13 cellular contexts compared by ENCODE assay signal in the genomic region with DNA sequence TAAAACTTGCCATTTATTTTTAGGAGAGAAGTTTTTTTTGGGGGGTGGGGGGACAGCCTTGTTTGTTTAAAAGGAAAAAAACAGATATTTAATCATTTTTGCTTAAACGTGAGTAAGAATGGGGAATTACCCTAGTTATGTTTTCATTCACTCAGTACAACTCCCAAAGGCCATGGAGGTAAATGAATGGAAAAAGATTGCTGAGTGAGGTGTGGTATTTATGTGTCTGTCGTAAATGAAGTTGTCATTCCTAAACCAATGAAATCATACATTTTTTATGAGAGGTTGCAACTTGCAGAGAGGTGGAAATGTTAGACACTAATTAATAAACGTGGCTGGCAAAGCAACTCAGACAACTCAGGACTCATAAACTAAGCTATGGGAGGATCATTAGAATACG.
DNase-seq lines count a peak whose midpoint lies in the region; ATAC-seq, FAIRE-seq and TF ChIP-seq lines count a peak whose summit lies in the region.
"Had no signal": no experiment of that assay in that cellular context is flagged by ENCODE, and none has a peak within 500 bp of the region (broad histone marks: within the 10 kb centered on the region; RNA-seq: fewer than 3 reads in every experiment).

No MANE protein-coding gene starts in this region.

- no peaks in the 10 kb centered on the region for H3K27me3 ChIP-seq in neutrophil
- H3K27me3 ChIP-seq: transverse colon had no signal

- H3K4me3 Mint-ChIP-seq in activated CD4-positive, alpha-beta T cell treated with anti-CD3 and anti-CD28 coated beads, Interleukin-2, amount 10 ng/mL, durations not matched to agents 24 days and 14 days, result peak overlapping the region; percentile 78
- H3K4me3 Mint-ChIP-seq in activated B cell treated with CpG ODN at 0.5 μM for 24 hours, result no peak overlapping the region

- CTCF ChIA-PET in activated B cell treated with CpG ODN at 0.5 μM for 24 hours (lab: Charles Lee), result no interaction called here

- H3K27ac ChIP-seq in neutrophil, result peak overlapping the region; percentile 4
- H3K27ac ChIP-seq: skin epidermis, transverse colon, WERI-Rb-1 had no signal

- ATAC-seq in HG02763 (IDR thresholded peaks at IDR 0.05; ENCODE audit: unreplicated experiment) (peak; percentile 20), activated B cell treated with CpG ODN at 0.5 μM for 24 hours (ENCODE audit: low read depth) (peak; percentile 46)

- peaks cover 4% of the 10 kb centered on the region for H3K9me3 Mint-ChIP-seq in activated CD4-positive, alpha-beta T cell treated with anti-CD3 and anti-CD28 coated beads, Interleukin-2, amount 10 ng/mL, durations not matched to agents 24 days and 14 days
- no peaks in the 10 kb centered on the region for H3K9me3 Mint-ChIP-seq in activated B cell treated with CpG ODN at 0.5 μM for 24 hours

- peaks cover 2 to 20% of the 10 kb centered on the region in 2 experiments for H3K4me1 ChIP-seq in neutrophil (ENCODE audit: control insufficient read depth in 1 of 2, insufficient read depth in 1 of 2, low read depth in 1 of 2, low read length in 1 of 2)

- H3K9me3 ChIP-seq in neutrophil, result no peaks in the 10 kb centered on the region
- H3K9me3 ChIP-seq: transverse colon had no signal

- peaks cover 49% of the 10 kb centered on the region for H3K36me3 ChIP-seq in neutrophil
- H3K36me3 ChIP-seq: transverse colon, WERI-Rb-1 had no signal

- H3K27me3 Mint-ChIP-seq in activated CD4-positive, alpha-beta T cell treated with anti-CD3 and anti-CD28 coated beads, Interleukin-2, amount 10 ng/mL, durations not matched to agents 24 days and 14 days, result no peaks in the 10 kb centered on the region
- no peaks in the 10 kb centered on the region for H3K27me3 Mint-ChIP-seq in activated B cell treated with CpG ODN at 0.5 μM for 24 hours

- peaks cover 54% of the 10 kb centered on the region for H3K36me3 Mint-ChIP-seq in activated CD4-positive, alpha-beta T cell treated with anti-CD3 and anti-CD28 coated beads, Interleukin-2, amount 10 ng/mL, durations not matched to agents 24 days and 14 days (ENCODE audit: low read depth)
- peaks cover 59% of the 10 kb centered on the region for H3K36me3 Mint-ChIP-seq in activated B cell treated with CpG ODN at 0.5 μM for 24 hours (ENCODE audit: low read depth)

- H3K4me3 ChIP-seq in neutrophil (ENCODE audit: low read depth in 1 of 2, low read length in 1 of 2), result no peak overlapping the region
- H3K4me3 ChIP-seq: skin epidermis, transverse colon had no signal

- no peak for DNase-seq in activated CD4-positive, alpha-beta T cell treated with anti-CD3 and anti-CD28 coated beads, Interleukin-2, amount 10 ng/mL, durations not matched to agents 24 days and 14 days
- no peak for DNase-seq in activated CD4-positive, alpha-beta T cell treated with anti-CD3 and anti-CD28 coated beads, Interleukin-2, amount 50 U/mL, for 4 hours
- DNase-seq in activated B cell treated with CpG ODN at 0.5 μM for 24 hours (no peak), HPDE6-E6E7 (ENCODE audit: extremely low spot score) (no peak), epidermal melanocyte (ENCODE audit: insufficient read length, low spot score) (no peak), urothelium cell line (ENCODE audit: low spot score) (no peak)
- DNase-seq: H7, transverse colon, WERI-Rb-1 had no signal

- H3K4me1 Mint-ChIP-seq in activated CD4-positive, alpha-beta T cell treated with anti-CD3 and anti-CD28 coated beads, Interleukin-2, amount 10 ng/mL, durations not matched to agents 24 days and 14 days, result peaks cover 78% of the 10 kb centered on the region
- H3K4me1 Mint-ChIP-seq in activated B cell treated with CpG ODN at 0.5 μM for 24 hours, result peaks cover 70% of the 10 kb centered on the region

- POLR2A ChIA-PET in activated B cell treated with CpG ODN at 0.5 μM for 24 hours (lab: Charles Lee), result interaction anchor here (0.9 to 2.8 kb wide), 3 partner anchors 9 to 71 kb away, joined by 3 to 11 read pairs (median 7); no protein-coding TSS in a partner anchor

- intact Hi-C loops in activated CD4-positive, alpha-beta T cell treated with anti-CD3 and anti-CD28 coated beads, Interleukin-2, amount 10 ng/mL, durations not matched to agents 24 days and 14 days (cut with micrococcal nuclease), result loop anchor here (1.0 to 2.0 kb wide), 7 partner anchors 9 to 71 kb away; no protein-coding TSS in a partner anchor
- intact Hi-C loops in activated B cell treated with CpG ODN at 0.5 μM for 24 hours (cut with micrococcal nuclease), result no loop called here

- TF ChIP-seq CTCF in activated B cell treated with CpG ODN at 0.5 μM for 24 hours (IDR thresholded peaks at IDR 0.05) (no peak), neutrophil (IDR thresholded peaks at IDR 0.05) (no peak)

- FAIRE-seq in urothelium cell line (lab: Jason Lieb, UNC), result no peak
- FAIRE-seq: A204.1 had no signal

- H3K27ac Mint-ChIP-seq in activated CD4-positive, alpha-beta T cell treated with anti-CD3 and anti-CD28 coated beads, Interleukin-2, amount 10 ng/mL, durations not matched to agents 24 days and 14 days, result peak overlapping the region; percentile 96
- H3K27ac Mint-ChIP-seq in activated B cell treated with CpG ODN at 0.5 μM for 24 hours, result peak overlapping the region; percentile 50
